Comparison of ENCODE assay signal across 8 cellular contexts in genomic region chr4:77818667-77819408, GRCh38. TPM values are rescaled to one million over a fixed set of nuclear protein-coding genes. Genes with fewer than 3 reads are reported as not detected.
DNase-seq lines count a peak whose midpoint lies in the region; ATAC-seq, FAIRE-seq and TF ChIP-seq lines count a peak whose summit lies in the region.

Gene CNOT6L (minus strand): TSS chr4:77819368. CDS start chr4:77819308, 60 bp downstream.

- peak within 1 kb of the TSS; percentile 96 for H3K27ac ChIP-seq in endothelial cell of umbilical vein (ENCODE audit: insufficient read depth, low read depth, low read length)

- DNase-seq in NCI-H526 (lab: John Stamatoyannopoulos, UW) (peak; percentile 12 to 63), NCI-H526 treated with DMSO at 0.1 percent for 48 hours (lab: John Stamatoyannopoulos, UW) (no peak), NOMO-1 treated with dmso at 0.1 percent for 144 hours (lab: John Stamatoyannopoulos, UW; ENCODE audit: unreplicated experiment) (peak; percentile 25), activated T-cell treated with anti-CD3 and anti-CD28 coated beads for 4 hours (peak; percentile 78), endothelial cell of umbilical vein (ENCODE audit: low read depth, low spot score) (peak; percentile 58), midbrain (lab: John Stamatoyannopoulos, UW) (peak; percentile 69)
- peak; percentile 33 for DNase-seq in stimulated activated CD8-positive, alpha-beta memory T cell treated with anti-CD3 and anti-CD28 coated beads, Interleukin-4, amount 100 ng/mL, for 24 hours (ENCODE audit: low read depth)

- intact Hi-C loops in endothelial cell of umbilical vein (cut with micrococcal nuclease), result loop anchor here (1.0 to 10.0 kb wide), 5 partner anchors 35 to 184 kb away; no protein-coding TSS in a partner anchor

- no peak for TF ChIP-seq CTCF in endothelial cell of umbilical vein (IDR thresholded peaks at IDR 0.05; ENCODE audit: extremely low read depth in 1 of 2, insufficient read depth in 1 of 2, low read depth in 1 of 2, low read length in 2 of 2)

- peak; percentile 25 for ATAC-seq in HG03095 (IDR thresholded peaks at IDR 0.05; ENCODE audit: unreplicated experiment)

- H3K9me3 ChIP-seq in endothelial cell of umbilical vein (replicated peaks; ENCODE audit: control insufficient read depth, insufficient read depth, low read length), result no peaks in the 10 kb centered on the region

- H3K79me2 ChIP-seq in endothelial cell of umbilical vein (ENCODE audit: control insufficient read depth, insufficient read depth, low read length), result peaks cover 57% of the 10 kb centered on the region

- FAIRE-seq in endothelial cell of umbilical vein (lab: Jason Lieb, UNC), result no peak

- H3K4me3 ChIP-seq in endothelial cell of umbilical vein (replicated peaks in 1 of 3; ENCODE audit: insufficient read depth in 1 of 3, low read depth in 1 of 3, low read length in 3 of 3), result peak within 1 kb of the TSS; percentile 94 to 99 (median 96)

- dilution Hi-C loops in endothelial cell of umbilical vein (cut with MboI; ENCODE audit: extremely low pct_ligation_motif_present, low sequenced_read_pairs), result no loop called here

- peaks cover 28% of the 10 kb centered on the region for H3K4me1 ChIP-seq in endothelial cell of umbilical vein (ENCODE audit: control insufficient read depth, extremely low read depth, insufficient read depth, low read length)

- CTCF ChIA-PET in endothelial cell of umbilical vein (lab: Charles Lee), result interaction anchor here (1.0 to 2.6 kb wide), 5 partner anchors 14 to 119 kb away, joined by 3 to 20 read pairs (median 5); partner anchors contain the start of gene MRPL1

- H3K27me3 ChIP-seq in endothelial cell of umbilical vein (ENCODE audit: control insufficient read depth in 2 of 2, insufficient read depth in 2 of 2, low read length in 2 of 2), result no peaks in the 10 kb centered on the region

- H2AFZ ChIP-seq in endothelial cell of umbilical vein (ENCODE audit: low read depth, low read length), result peak within 1 kb of the TSS; percentile 92

- peaks cover 7% of the 10 kb centered on the region for H3K9me1 ChIP-seq in endothelial cell of umbilical vein (replicated peaks; ENCODE audit: control insufficient read depth, extremely low read depth, insufficient read depth, low read length)

- POLR2A ChIA-PET in endothelial cell of umbilical vein (lab: Charles Lee), result interaction anchor here (1.4 kb wide), 1 partner anchor 43 kb away, joined by 5 read pairs; the partner anchor contains the start of gene MRPL1

- no peaks in the 10 kb centered on the region for H3K36me3 ChIP-seq in endothelial cell of umbilical vein (ENCODE audit: control insufficient read depth in 2 of 2, extremely low read depth in 1 of 2, insufficient read depth in 2 of 2, low read length in 2 of 2)

- peak within 1 kb of the TSS; percentile 99 for H3K4me2 ChIP-seq in endothelial cell of umbilical vein (ENCODE audit: insufficient read depth, low read length)

- H3K9ac ChIP-seq in endothelial cell of umbilical vein (replicated peaks; ENCODE audit: extremely low read depth, insufficient read depth, low read length), result peak within 1 kb of the TSS; percentile 91

- no peak for TF ChIP-seq POLR2A in endothelial cell of umbilical vein (IDR thresholded peaks at IDR 0.05; ENCODE audit: low read depth, low read length)

- no TSS peak for BruUV-seq in endothelial cell of umbilical vein (replicated peaks; lab: Mats Ljungman, UMichigan)

- peaks cover 22% of the 10 kb centered on the region for H4K20me1 ChIP-seq in endothelial cell of umbilical vein (replicated peaks; ENCODE audit: control insufficient read depth, extremely low read depth, insufficient read depth, low read length)

TF ChIP-seq in endothelial cell of umbilical vein, 7 proteins besides CTCF, POLR2A, EP300 and RAD21:
- TF ChIP-seq POLR2AphosphoS5 (IDR thresholded peaks at IDR 0.05; ENCODE audit: insufficient read depth, low read depth, low read length) (peak; percentile 43), MYC (IDR thresholded peaks at IDR 0.05; ENCODE audit: low read depth, low read length) (no peak)

RNA-seq across cellular contexts. Expression of gene CNOT6L, which starts in this region (rescaled TPM):
- 60.7 and 66.8 TPM in 2 replicates for total RNA-seq in endothelial cell of umbilical vein
- 7.7 and 8.5 TPM in 2 replicates for polyA plus RNA-seq in endothelial cell of umbilical vein
- 13.4 and 13.6 TPM in 2 replicates for polyA plus RNA-seq in endothelial cell of umbilical vein (2011; cell fraction: cytosol; rRNA removed)
- polyA plus RNA-seq in endothelial cell of umbilical vein (2011; cell fraction: nucleus; rRNA removed), result 24.0 and 28.1 TPM in 2 replicates
- polyA plus RNA-seq in endothelial cell of umbilical vein (2012), result 16.4 and 23.5 TPM in 2 replicates
- 72.2 and 80.7 TPM in 2 replicates for polyA minus RNA-seq in endothelial cell of umbilical vein
- 10.4 TPM for polyA minus RNA-seq in endothelial cell of umbilical vein (2011; cell fraction: cytosol; rRNA and poly(A)+ RNA removed)
- polyA minus RNA-seq in endothelial cell of umbilical vein (2011; cell fraction: nucleus; rRNA and poly(A)+ RNA removed), result 61.8 and 92.4 TPM in 2 replicates
